In genomic region chr17:43211480-43212402, GRCh38 we compare ENCODE assay signal across 1 cellular context.
A peak's percentile ranks its signal among the peaks of the same experiment; 100 is the strongest.
TF ChIP-seq lines count a peak whose summit lies in the region.

Gene TMEM106A, plus strand, starts transcription at chr17:43211875. Its CDS starts 1,167 bp downstream, at chr17:43213042.

TF ChIP-seq in HepG2, 621 proteins besides CTCF, POLR2A, EP300 and RAD21 (continued from another document and continues in another):
- TF ChIP-seq ZSCAN5A (CRISPR knock-in tag; IDR thresholded peaks at IDR 0.05; ENCODE audit: borderline replicate concordance) (0 out of 2 replicates have a peak, but pooled peaks have one; percentile 11), ZBTB14 (CRISPR knock-in tag; IDR thresholded peaks at IDR 0.05) (0 out of 2 replicates have a peak, but pooled peaks have one; percentile 15), ZNF468 (CRISPR knock-in tag; IDR thresholded peaks at IDR 0.05) (no peak), KLF12 (CRISPR knock-in tag; IDR thresholded peaks at IDR 0.05; ENCODE audit: borderline replicate concordance) (0 out of 2 replicates have a peak, but pooled peaks have one; percentile 53), SKI (IDR thresholded peaks at IDR 0.05; ENCODE audit: partially characterized antibody) (no peak), TFDP2 (CRISPR knock-in tag; IDR thresholded peaks at IDR 0.05) (no peak), PCBP1 (IDR thresholded peaks at IDR 0.05; ENCODE audit: borderline replicate concordance, low read depth, low read length) (no peak), ZNF121 (CRISPR knock-in tag; IDR thresholded peaks at IDR 0.05) (no peak), SALL1 (CRISPR knock-in tag; IDR thresholded peaks at IDR 0.05) (peak; percentile 75; the same call in 1 of the 2 replicates), BORCS8-MEF2B (CRISPR knock-in tag; IDR thresholded peaks at IDR 0.05) (0 out of 2 replicates have a peak, but pooled peaks have one; percentile 13), MED13 (CRISPR knock-in tag; IDR thresholded peaks at IDR 0.05) (0 out of 2 replicates have a peak, but pooled peaks have one; percentile 50), ETV5 (CRISPR knock-in tag; IDR thresholded peaks at IDR 0.05; ENCODE audit: borderline replicate concordance) (peak; percentile 18; the same call in 1 of the 2 replicates), ZNF282 (IDR thresholded peaks at IDR 0.05; ENCODE audit: partially characterized antibody) (no peak), ZNF670 (CRISPR knock-in tag; IDR thresholded peaks at IDR 0.05; ENCODE audit: borderline replicate concordance) (no peak), E2F1 (CRISPR knock-in tag; IDR thresholded peaks at IDR 0.05) (no peak), HDAC6 (IDR thresholded peaks at IDR 0.05; ENCODE audit: low read depth, low read length) (no peak), TBX3 (IDR thresholded peaks at IDR 0.05; ENCODE audit: borderline replicate concordance) (no peak), FLYWCH1 (CRISPR knock-in tag; IDR thresholded peaks at IDR 0.05) (no peak), TOPORS (CRISPR knock-in tag; IDR thresholded peaks at IDR 0.05) (peak; percentile 56; the same call in 1 of the 2 replicates), ZKSCAN8 (CRISPR knock-in tag; IDR thresholded peaks at IDR 0.05; ENCODE audit: borderline replicate concordance) (peak; percentile 8; the same call in 1 of the 2 replicates), TEAD2 (CRISPR knock-in tag; IDR thresholded peaks at IDR 0.05) (no peak), NCOA1 (CRISPR knock-in tag; IDR thresholded peaks at IDR 0.05) (no peak), ZNF484 (CRISPR knock-in tag; IDR thresholded peaks at IDR 0.05; ENCODE audit: borderline replicate concordance, low read depth) (peak; percentile 30; the same call in 1 of the 2 replicates), ZNF644 (CRISPR knock-in tag; IDR thresholded peaks at IDR 0.05; ENCODE audit: low read depth) (no peak), ATM (IDR thresholded peaks at IDR 0.05; ENCODE audit: borderline replicate concordance) (no peak), ZNF337 (CRISPR knock-in tag; IDR thresholded peaks at IDR 0.05; ENCODE audit: borderline replicate concordance, low read depth) (no peak), MIXL1 (CRISPR knock-in tag; IDR thresholded peaks at IDR 0.05) (no peak; the same call in 1 of the 2 replicates), ZMAT5 (CRISPR knock-in tag; IDR thresholded peaks at IDR 0.05; ENCODE audit: borderline replicate concordance, low read depth) (no peak), ZNF777 (CRISPR knock-in tag; IDR thresholded peaks at IDR 0.05) (no peak), HNRNPH1 (optimal IDR thresholded peaks at IDR 0.05; ENCODE audit: low read depth, low read length) (no peak), NKX3-1 (CRISPR knock-in tag; IDR thresholded peaks at IDR 0.05) (peak; percentile 35; the same call in 1 of the 2 replicates), THAP7 (CRISPR knock-in tag; IDR thresholded peaks at IDR 0.05) (no peak), TBL1XR1 (IDR thresholded peaks at IDR 0.05; ENCODE audit: borderline replicate concordance, low read length, partially characterized antibody) (no peak), ZNF280D (CRISPR knock-in tag; IDR thresholded peaks at IDR 0.05) (no peak; the same call in 1 of the 2 replicates), NFE2 (CRISPR knock-in tag; IDR thresholded peaks at IDR 0.05) (no peak), MTA1 (CRISPR knock-in tag; IDR thresholded peaks at IDR 0.05; ENCODE audit: borderline replicate concordance) (peak; percentile 62; the same call in 1 of the 2 replicates), SUZ12 (IDR thresholded peaks at IDR 0.05; ENCODE audit: low read depth, low read length) (no peak), POLR2AphosphoS5 (IDR thresholded peaks at IDR 0.05; ENCODE audit: low read depth, low read length) (peak; percentile 97), ZNF260 (CRISPR knock-in tag; IDR thresholded peaks at IDR 0.05; ENCODE audit: borderline replicate concordance, low read depth) (no peak), YY1 (IDR thresholded peaks at IDR 0.05; ENCODE audit: insufficient read depth, insufficient replicate concordance, low read depth, low read length) (no peak), BRF2 (CRISPR knock-in tag; IDR thresholded peaks at IDR 0.05) (peak; percentile 19; the same call in 1 of the 2 replicates), TCF12 (IDR thresholded peaks at IDR 0.05) (no peak), TCF12 (CRISPR knock-in tag; IDR thresholded peaks at IDR 0.05) (no peak), NCOA5 (CRISPR knock-in tag; IDR thresholded peaks at IDR 0.05) (no peak), TP53 (CRISPR knock-in tag; conservative IDR thresholded peaks at IDR 0.05) (0 out of 2 replicates have a peak, but pooled peaks have one; percentile 12), MAZ (IDR thresholded peaks at IDR 0.05; ENCODE audit: borderline replicate concordance, low read depth, low read length) (no peak), MAZ (CRISPR knock-in tag; IDR thresholded peaks at IDR 0.05; ENCODE audit: low read depth) (peak; percentile 75)
- TF ChIP-seq, protein P1, sequence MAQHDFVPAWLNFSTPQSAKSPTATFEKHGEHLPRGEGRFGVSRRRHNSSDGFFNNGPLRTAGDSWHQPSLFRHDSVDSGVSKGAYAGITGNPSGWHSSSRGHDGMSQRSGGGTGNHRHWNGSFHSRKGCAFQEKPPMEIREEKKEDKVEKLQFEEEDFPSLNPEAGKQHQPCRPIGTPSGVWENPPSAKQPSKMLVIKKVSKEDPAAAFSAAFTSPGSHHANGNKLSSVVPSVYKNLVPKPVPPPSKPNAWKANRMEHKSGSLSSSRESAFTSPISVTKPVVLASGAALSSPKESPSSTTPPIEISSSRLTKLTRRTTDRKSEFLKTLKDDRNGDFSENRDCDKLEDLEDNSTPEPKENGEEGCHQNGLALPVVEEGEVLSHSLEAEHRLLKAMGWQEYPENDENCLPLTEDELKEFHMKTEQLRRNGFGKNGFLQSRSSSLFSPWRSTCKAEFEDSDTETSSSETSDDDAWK (CRISPR knock-in tag; IDR thresholded peaks at IDR 0.05) = no peak
- TF ChIP-seq, protein P2, sequence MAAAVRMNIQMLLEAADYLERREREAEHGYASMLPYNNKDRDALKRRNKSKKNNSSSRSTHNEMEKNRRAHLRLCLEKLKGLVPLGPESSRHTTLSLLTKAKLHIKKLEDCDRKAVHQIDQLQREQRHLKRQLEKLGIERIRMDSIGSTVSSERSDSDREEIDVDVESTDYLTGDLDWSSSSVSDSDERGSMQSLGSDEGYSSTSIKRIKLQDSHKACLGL (CRISPR knock-in tag; IDR thresholded peaks at IDR 0.05) = peak; percentile 59
- TF ChIP-seq, protein P3, sequence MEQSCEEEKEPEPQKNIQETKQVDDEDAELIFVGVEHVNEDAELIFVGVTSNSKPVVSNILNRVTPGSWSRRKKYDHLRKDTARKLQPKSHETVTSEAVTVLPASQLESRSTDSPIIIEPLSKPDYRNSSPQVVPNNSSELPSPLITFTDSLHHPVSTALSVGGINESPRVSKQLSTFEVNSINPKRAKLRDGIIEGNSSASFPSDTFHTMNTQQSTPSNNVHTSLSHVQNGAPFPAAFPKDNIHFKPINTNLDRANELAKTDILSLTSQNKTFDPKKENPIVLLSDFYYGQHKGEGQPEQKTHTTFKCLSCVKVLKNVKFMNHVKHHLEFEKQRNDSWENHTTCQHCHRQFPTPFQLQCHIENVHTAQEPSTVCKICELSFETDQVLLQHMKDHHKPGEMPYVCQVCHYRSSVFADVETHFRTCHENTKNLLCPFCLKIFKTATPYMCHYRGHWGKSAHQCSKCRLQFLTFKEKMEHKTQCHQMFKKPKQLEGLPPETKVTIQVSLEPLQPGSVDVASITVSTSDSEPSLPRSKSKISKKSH (CRISPR knock-in tag; IDR thresholded peaks at IDR 0.05; ENCODE audit: borderline replicate concordance) = peak; percentile 91; the same call in 1 of the 2 replicates
- TF ChIP-seq, protein P4, sequence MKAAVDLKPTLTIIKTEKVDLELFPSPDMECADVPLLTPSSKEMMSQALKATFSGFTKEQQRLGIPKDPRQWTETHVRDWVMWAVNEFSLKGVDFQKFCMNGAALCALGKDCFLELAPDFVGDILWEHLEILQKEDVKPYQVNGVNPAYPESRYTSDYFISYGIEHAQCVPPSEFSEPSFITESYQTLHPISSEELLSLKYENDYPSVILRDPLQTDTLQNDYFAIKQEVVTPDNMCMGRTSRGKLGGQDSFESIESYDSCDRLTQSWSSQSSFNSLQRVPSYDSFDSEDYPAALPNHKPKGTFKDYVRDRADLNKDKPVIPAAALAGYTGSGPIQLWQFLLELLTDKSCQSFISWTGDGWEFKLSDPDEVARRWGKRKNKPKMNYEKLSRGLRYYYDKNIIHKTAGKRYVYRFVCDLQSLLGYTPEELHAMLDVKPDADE (CRISPR knock-in tag; IDR thresholded peaks at IDR 0.05) = no peak
- TF ChIP-seq, protein P5, sequence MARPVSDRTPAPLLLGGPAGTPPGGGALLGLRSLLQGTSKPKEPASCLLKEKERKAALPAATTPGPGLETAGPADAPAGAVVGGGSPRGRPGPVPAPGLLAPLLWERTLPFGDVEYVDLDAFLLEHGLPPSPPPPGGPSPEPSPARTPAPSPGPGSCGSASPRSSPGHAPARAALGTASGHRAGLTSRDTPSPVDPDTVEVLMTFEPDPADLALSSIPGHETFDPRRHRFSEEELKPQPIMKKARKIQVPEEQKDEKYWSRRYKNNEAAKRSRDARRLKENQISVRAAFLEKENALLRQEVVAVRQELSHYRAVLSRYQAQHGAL (CRISPR knock-in tag; IDR thresholded peaks at IDR 0.05; ENCODE audit: not compliant biosample characterization) = no peak
